Comparison of ENCODE assay signal across 18 cellular contexts in genomic region chr1:56034847-56035483, GRCh38.
"Had no signal": no experiment of that assay in that cellular context is flagged by ENCODE, and none has a peak within 500 bp of the region (broad histone marks: within the 10 kb centered on the region; RNA-seq: fewer than 3 reads in every experiment).

No MANE protein-coding gene starts in this region.

- H3K9me3 ChIP-seq: mucosa of descending colon, SK-N-SH, upper lobe of left lung had no signal

- H3K4me2 ChIP-seq: SK-N-SH had no signal

- H3K27ac ChIP-seq: brain microvascular endothelial cell, foreskin keratinocyte, skin epidermis, upper lobe of left lung had no signal

- ATAC-seq: mucosa of descending colon; naive thymus-derived CD8-positive, alpha-beta T cell; T-cell had no signal

- H3K4me1 ChIP-seq: foreskin keratinocyte had no signal

- H3K36me3 ChIP-seq: brain microvascular endothelial cell, upper lobe of left lung had no signal

- H3K4me3 ChIP-seq: mucosa of descending colon, skin epidermis, upper lobe of left lung had no signal

- H3K27me3 ChIP-seq: brain microvascular endothelial cell, foreskin keratinocyte, upper lobe of left lung had no signal

- DNase-seq: activated CD4-positive, CD25-positive, alpha-beta regulatory T cell treated with anti-CD3 and anti-CD28 coated beads, Interleukin-2, amount 50 U/mL, for 72 hours; activated naive CD4-positive, alpha-beta T cell; activated naive CD8-positive, alpha-beta T cell treated with anti-CD3 and anti-CD28 coated beads, Interleukin-2, amount 10 ng/mL, durations not matched to agents 7 days and 5 days; activated T-cell treated with anti-CD3 and anti-CD28 coated beads for 4 hours; foreskin keratinocyte; immature natural killer cell; mucosa of descending colon; naive thymus-derived CD8-positive, alpha-beta T cell; SK-N-SH; stimulated activated CD4-positive, alpha-beta T cell treated with anti-CD3 and anti-CD28 coated beads, Interleukin-4, amount 100 ng/mL, for 4 hours; stimulated activated CD8-positive, alpha-beta memory T cell treated with anti-CD3 and anti-CD28 coated beads, Interleukin-4, amount 100 ng/mL, for 48 hours; stimulated activated naive CD4-positive, alpha-beta T cell treated with Interleukin-2 at 50 U/mL for 16 hours; substantia nigra; T-cell; T1000; upper lobe of left lung had no signal

- H3K9ac ChIP-seq: SK-N-SH had no signal
